8 cellular contexts compared by ENCODE assay signal in genomic region chr14:56581041-56581727, GRCh38. TPM values are rescaled to one million over a fixed set of nuclear protein-coding genes. Genes with fewer than 3 reads are reported as not detected.
DNase-seq lines count a peak whose midpoint lies in the region; TF ChIP-seq lines count a peak whose summit lies in the region.

No MANE protein-coding gene starts in this region.

- peaks cover 4% of the 10 kb centered on the region for H3K27me3 Mint-ChIP-seq in brain

- H3K4me2 ChIP-seq in neural cell (ENCODE audit: low read length): peak overlapping the region; percentile 96

- H3K27me3 ChIP-seq in neural cell (ENCODE audit: insufficient read depth, low read depth, low read length): no peaks in the 10 kb centered on the region

- peak overlapping the region; percentile 93 for H3K4me3 ChIP-seq in Jurkat, Clone E6-1 (ENCODE audit: low read length)
- H3K4me3 ChIP-seq in neural cell (ENCODE audit: low read length): peak overlapping the region; percentile 90
- H3K4me3 ChIP-seq in lower leg skin (ENCODE audit: low read depth, poor library complexity, severe bottlenecking): no peak overlapping the region

- peak overlapping the region; percentile 91 to 98 (median 97) for H3K4me3 Mint-ChIP-seq in brain

- no peaks in the 10 kb centered on the region for H3K9me3 ChIP-seq in neural cell (ENCODE audit: low read length)

- peaks cover 43% of the 10 kb centered on the region for H3K79me2 ChIP-seq in neural cell (replicated peaks; ENCODE audit: insufficient read depth, low read length)

- TF ChIP-seq CTCF in brain (conservative IDR thresholded peaks at IDR 0.05): no peak
- TF ChIP-seq CTCF in neural cell (IDR thresholded peaks at IDR 0.05; ENCODE audit: poor library complexity, severe bottlenecking): no peak
- no peak for TF ChIP-seq CTCF in lower leg skin (IDR thresholded peaks at IDR 0.05)

- H3K9ac ChIP-seq in neural cell (ENCODE audit: low read length): peak overlapping the region; percentile 90

- no peak overlapping the region for H2AFZ ChIP-seq in neural cell (ENCODE audit: low read depth, low read length)

- H3K36me3 Mint-ChIP-seq in brain: peaks cover 8% of the 10 kb centered on the region

- 51 to 52% methylated on average over 6 of the region's 6 CpGs for WGBS in lower leg skin, 2 donors

- peak overlapping the region in 1 of 5 experiments; percentile 15 for H3K27ac Mint-ChIP-seq in brain

- peaks cover 3% of the 10 kb centered on the region for H3F3A ChIP-seq in neural cell (ENCODE audit: insufficient read depth, low read length, poor library complexity, severe bottlenecking)

- no peaks in the 10 kb centered on the region for H4K20me1 ChIP-seq in neural cell (ENCODE audit: insufficient read depth)

- H3K9me3 Mint-ChIP-seq in brain: no peaks in the 10 kb centered on the region

- intact Hi-C loops in lower leg skin (cut with DNase I; ENCODE audit: low total_unique reads): no loop called here

- H3K27ac ChIP-seq in neural cell (ENCODE audit: low read length): no peak overlapping the region

- peaks cover 5% of the 10 kb centered on the region for H3K36me3 ChIP-seq in neural cell (ENCODE audit: insufficient read depth, low read length)

- H3K9me2 ChIP-seq in neural cell (ENCODE audit: insufficient read depth, low read length): no peaks in the 10 kb centered on the region

- DNase-seq in GF-D8 (lab: John Stamatoyannopoulos, UW): peak; percentile 2
- DNase-seq in Jurkat, Clone E6-1 (ENCODE audit: low read depth, low spot score): no peak
- DNase-seq in NCI-H1694 (lab: John Stamatoyannopoulos, UW): no peak
- DNase-seq in lower leg skin (ENCODE audit: low spot score in 2 of 2): no peak
- DNase-seq in Ammon's horn (ENCODE audit: low spot score): no peak
- DNase-seq in NCI-H774 (lab: John Stamatoyannopoulos, UW): no peak

- H3K4me1 Mint-ChIP-seq in brain: peaks cover 37% of the 10 kb centered on the region

- no peak for TF ChIP-seq RAD21 in neural cell (conservative IDR thresholded peaks at IDR 0.05)

- TF ChIP-seq EP300 in neural cell (conservative IDR thresholded peaks at IDR 0.05; ENCODE audit: poor library complexity, severe bottlenecking): no peak

- no peak for TF ChIP-seq POLR2A in lower leg skin (IDR thresholded peaks at IDR 0.05)

TF ChIP-seq in neural cell, 6 proteins besides CTCF, POLR2A, EP300 and RAD21:
- no peak for TF ChIP-seq TAF1 (IDR thresholded peaks at IDR 0.05; ENCODE audit: low read depth)

RNA-seq across cellular contexts. Expression of gene TMEM260, which starts 1.6 kb away (rescaled TPM):
- polyA plus RNA-seq in Jurkat, Clone E6-1 (2012; ENCODE audit: insufficient read depth, insufficient read length): 8.7 TPM
- polyA plus RNA-seq in brain (ENCODE audit: insufficient read depth, low read depth, low replicate concordance): 8.4 TPM
- polyA plus RNA-seq in neural cell: 56.0 and 67.0 TPM in 2 replicates
- polyA minus RNA-seq in neural cell: 48.7 and 60.8 TPM in 2 replicates
- 10 to 100 TPM; 11.9 to 33.9 (median 22.1) TPM for total RNA-seq in lower leg skin
